8 cellular contexts compared by ENCODE assay signal in genomic region chr1:29120955-29121485, GRCh38. TPM values are rescaled to one million over a fixed set of nuclear protein-coding genes. Genes with fewer than 3 reads are reported as not detected.
DNase-seq lines count a peak whose midpoint lies in the region; ATAC-seq and TF ChIP-seq lines count a peak whose summit lies in the region.

No MANE protein-coding gene starts in this region.

- H3K4me1 ChIP-seq in mesodermal cell (ENCODE audit: control insufficient read depth, insufficient read depth, low read length, poor library complexity, severe bottlenecking) = peaks cover 18% of the 10 kb centered on the region
- no peaks in the 10 kb centered on the region for H3K4me1 ChIP-seq in Caco-2

- DNase-seq in AG04449 (ENCODE audit: low read depth, low spot score) = no peak
- peak; percentile 78 for DNase-seq in WERI-Rb-1
- peak; percentile 54 to 55 for DNase-seq in central memory CD8-positive, alpha-beta T cell (ENCODE audit: low spot score in 2 of 2)
- DNase-seq in NCI-H146 (lab: John Stamatoyannopoulos, UW) = no peak
- no peak for DNase-seq in Caco-2

- POLR2A ChIA-PET in AG04449 (lab: Yijun Ruan, JAX) (no interaction called here), Caco-2 (lab: Charles Lee) (no interaction called here)

- intact Hi-C loops in Caco-2 (cut with micrococcal nuclease; ENCODE audit: unreplicated experiment) = no loop called here

- no TSS peak for BruUV-seq in Caco-2 (replicated peaks; lab: Mats Ljungman, UMichigan)

- peak; percentile 47 for ATAC-seq in HG02678 (IDR thresholded peaks at IDR 0.05; ENCODE audit: unreplicated experiment)
- peak; percentile 78 for ATAC-seq in central memory CD8-positive, alpha-beta T cell (replicated peaks; ENCODE audit: extremely low read depth, poor library complexity, severe bottlenecking)
- peak; percentile 69 for ATAC-seq in stimulated activated memory B cell treated with anti-CD40 and anti-IgM and Interleukin-4, amounts not matched to agents 10 μg/mL and 1 μg/mL and 100 μg/mL, for 72 hours

- peaks cover 27% of the 10 kb centered on the region for H3K36me3 ChIP-seq in WERI-Rb-1
- peaks cover 34% of the 10 kb centered on the region for H3K36me3 ChIP-seq in mesodermal cell (ENCODE audit: control insufficient read depth, insufficient read depth, low read length)
- H3K36me3 ChIP-seq in Caco-2 (ENCODE audit: control insufficient read depth, insufficient read depth, low read length) = no peaks in the 10 kb centered on the region

- peak; percentile 78 for TF ChIP-seq CTCF in AG04449 (IDR thresholded peaks at IDR 0.05; ENCODE audit: insufficient read depth, low read length, missing control alignments)
- TF ChIP-seq CTCF in WERI-Rb-1 (IDR thresholded peaks at IDR 0.05; ENCODE audit: low read depth, low read length) = peak; percentile 90
- no peak for TF ChIP-seq CTCF in Caco-2 (IDR thresholded peaks at IDR 0.05; ENCODE audit: insufficient read depth in 1 of 2, low read depth in 1 of 2, low read length in 1 of 2, severe bottlenecking in 1 of 2, unreplicated experiment in 1 of 2)

- no peaks in the 10 kb centered on the region for H3K9me3 Mint-ChIP-seq in central memory CD8-positive, alpha-beta T cell
- no peaks in the 10 kb centered on the region for H3K9me3 Mint-ChIP-seq in stimulated activated memory B cell treated with anti-CD40 and anti-IgM and Interleukin-4, amounts not matched to agents 10 μg/mL and 1 μg/mL and 100 μg/mL, for 72 hours
- H3K9me3 Mint-ChIP-seq in Caco-2 (ENCODE audit: unreplicated experiment) = no peaks in the 10 kb centered on the region

- no peak overlapping the region for H3K27ac Mint-ChIP-seq in central memory CD8-positive, alpha-beta T cell (ENCODE audit: low read depth)
- no peak overlapping the region for H3K27ac Mint-ChIP-seq in stimulated activated memory B cell treated with anti-CD40 and anti-IgM and Interleukin-4, amounts not matched to agents 10 μg/mL and 1 μg/mL and 100 μg/mL, for 72 hours
- no peak overlapping the region for H3K27ac Mint-ChIP-seq in Caco-2 (ENCODE audit: unreplicated experiment)

- CTCF ChIA-PET in AG04449 (lab: Yijun Ruan, JAX) = interaction anchor here (1.0 to 8.1 kb wide), 8 partner anchors 10 to 237 kb away, joined by 3 to 105 read pairs (median 6); partner anchors contain the start of gene SRSF4
- CTCF ChIA-PET in Caco-2 (lab: Charles Lee) = no interaction called here

- peaks cover 45% of the 10 kb centered on the region for H3K36me3 Mint-ChIP-seq in central memory CD8-positive, alpha-beta T cell (ENCODE audit: insufficient read depth)
- peaks cover 27% of the 10 kb centered on the region for H3K36me3 Mint-ChIP-seq in stimulated activated memory B cell treated with anti-CD40 and anti-IgM and Interleukin-4, amounts not matched to agents 10 μg/mL and 1 μg/mL and 100 μg/mL, for 72 hours
- peaks cover 7% of the 10 kb centered on the region for H3K36me3 Mint-ChIP-seq in Caco-2 (ENCODE audit: insufficient read depth, unreplicated experiment)

- WGBS in mesodermal cell (ENCODE audit: insufficient coverage in 2 of 2), 2 experiments = 53 to 73% methylated on average over 32 to 42 of the region's 42 CpGs

- H3K4me3 ChIP-seq in AG04449 (ENCODE audit: low read depth, low read length) = no peak overlapping the region
- no peak overlapping the region for H3K4me3 ChIP-seq in WERI-Rb-1 (ENCODE audit: low read depth, low read length)
- peak overlapping the region; percentile 76 for H3K4me3 ChIP-seq in mesodermal cell (ENCODE audit: extremely low read depth, insufficient read depth, low read length, poor library complexity, severe bottlenecking)
- no peak overlapping the region for H3K4me3 ChIP-seq in Caco-2 (ENCODE audit: low read depth, low read length)

- H3K4me3 Mint-ChIP-seq in central memory CD8-positive, alpha-beta T cell = no peak overlapping the region
- no peak overlapping the region for H3K4me3 Mint-ChIP-seq in stimulated activated memory B cell treated with anti-CD40 and anti-IgM and Interleukin-4, amounts not matched to agents 10 μg/mL and 1 μg/mL and 100 μg/mL, for 72 hours
- no peak overlapping the region for H3K4me3 Mint-ChIP-seq in Caco-2 (ENCODE audit: unreplicated experiment)

- H3K27me3 ChIP-seq in WERI-Rb-1 (ENCODE audit: insufficient read depth, low read depth, severe bottlenecking) (peaks cover 25% of the 10 kb centered on the region), Caco-2 (replicated peaks; ENCODE audit: control insufficient read depth, insufficient read depth, low read length) (no peaks in the 10 kb centered on the region)

- H3K27ac ChIP-seq in WERI-Rb-1 (no peak overlapping the region), mesodermal cell (ENCODE audit: low read depth, low read length, severe bottlenecking) (no peak overlapping the region)

- peaks cover 23% of the 10 kb centered on the region for H3K4me1 Mint-ChIP-seq in central memory CD8-positive, alpha-beta T cell
- H3K4me1 Mint-ChIP-seq in stimulated activated memory B cell treated with anti-CD40 and anti-IgM and Interleukin-4, amounts not matched to agents 10 μg/mL and 1 μg/mL and 100 μg/mL, for 72 hours = peaks cover 20% of the 10 kb centered on the region
- no peaks in the 10 kb centered on the region for H3K4me1 Mint-ChIP-seq in Caco-2 (ENCODE audit: low read depth, unreplicated experiment)

- peaks cover 12% of the 10 kb centered on the region for H3K27me3 Mint-ChIP-seq in central memory CD8-positive, alpha-beta T cell
- H3K27me3 Mint-ChIP-seq in stimulated activated memory B cell treated with anti-CD40 and anti-IgM and Interleukin-4, amounts not matched to agents 10 μg/mL and 1 μg/mL and 100 μg/mL, for 72 hours = peaks cover 26% of the 10 kb centered on the region
- no peaks in the 10 kb centered on the region for H3K27me3 Mint-ChIP-seq in Caco-2 (ENCODE audit: insufficient read depth, unreplicated experiment)

- no peaks in the 10 kb centered on the region for H3K9me3 ChIP-seq in WERI-Rb-1 (ENCODE audit: severe bottlenecking)
- no peaks in the 10 kb centered on the region for H3K9me3 ChIP-seq in mesodermal cell (ENCODE audit: control insufficient read depth, low read length)
- no peaks in the 10 kb centered on the region for H3K9me3 ChIP-seq in Caco-2

RNA-seq across cellular contexts. Expression of gene TMEM200B, which starts 2.7 kb away (rescaled TPM):
- 34.0 TPM for polyA plus RNA-seq in mesodermal cell (2013, experiment 1 of 2)
- 37.8 TPM for polyA plus RNA-seq in mesodermal cell (2013, experiment 2 of 2)
- 3.3 TPM in 2 replicates for total RNA-seq in Caco-2 (2022)

Comparison
In these comparisons a context has a peak if more than half of its experiments do, and no peak if none do; other contexts are left out.
1. DNase-seq: peak in WERI-Rb-1 (single experiment) and central memory CD8-positive, alpha-beta T cell (2 of 2); none in AG04449 (single experiment), NCI-H146 (single experiment) and Caco-2 (0 of 2).
2. CTCF ChIP-seq: peak in AG04449 (single experiment) and WERI-Rb-1 (single experiment); none in Caco-2 (0 of 2).
3. Peak in every context shown above with its lines, with median percentiles within 50 percentile points of each other: ATAC-seq.